21 cellular contexts compared by ENCODE assay signal in the genomic region with DNA sequence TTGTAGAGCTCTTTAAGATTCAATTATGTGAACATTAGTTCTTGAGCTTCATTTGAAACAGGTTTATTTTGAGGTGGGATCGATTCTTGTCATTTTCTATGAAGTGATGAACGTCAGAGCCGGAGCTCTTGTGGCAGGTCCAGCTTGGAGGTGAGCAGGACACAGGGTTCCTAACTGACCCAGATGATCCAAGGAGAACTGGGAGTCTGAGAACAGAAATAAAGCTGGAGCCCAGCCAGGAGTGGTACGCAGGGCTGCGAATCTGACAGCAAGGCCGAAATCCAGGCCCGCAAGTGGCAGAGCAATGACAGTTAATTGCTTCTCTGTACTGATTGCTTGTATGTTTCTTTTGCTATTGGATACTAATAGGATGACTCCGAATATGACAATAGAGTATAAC. TPM values are rescaled to one million over a fixed set of nuclear protein-coding genes. Genes with fewer than 3 reads are reported as not detected.
"Had no signal": no experiment of that assay in that cellular context is flagged by ENCODE, and none has a peak within 500 bp of the region (broad histone marks: within the 10 kb centered on the region; RNA-seq: fewer than 3 reads in every experiment).

No MANE protein-coding gene starts in this region.

- H3K4me3 ChIP-seq: colonic mucosa, pancreas, prostate gland, right lobe of liver, spleen, stomach, suprapubic skin, thyroid gland had no signal

- H3K27me3 Mint-ChIP-seq: type B pancreatic cell had no signal

- H3K36me3 Mint-ChIP-seq: immature natural killer cell, mesothelial cell of epicardium, natural killer cell, type B pancreatic cell had no signal

- DNase-seq: colonic mucosa; dermis blood vessel endothelial cell; effector CD4-positive, alpha-beta T cell; endodermal cell; erythroblast; foreskin keratinocyte; immature natural killer cell; mammary epithelial cell; natural killer cell; occipital lobe; pancreas; right lobe of liver; spleen; stimulated activated naive CD4-positive, alpha-beta T cell; stomach; thyroid gland had no signal

- H3K27ac Mint-ChIP-seq: immature natural killer cell, natural killer cell, type B pancreatic cell had no signal

- H3K9me3 Mint-ChIP-seq: endodermal cell, immature natural killer cell, mesothelial cell of epicardium, natural killer cell, neural crest cell, type B pancreatic cell had no signal

- H3K9me3 ChIP-seq: colonic mucosa, pancreas, prostate gland, right lobe of liver, spleen, stomach, suprapubic skin, thyroid gland had no signal

- ATAC-seq: foreskin keratinocyte, natural killer cell, right lobe of liver had no signal

- H3K36me3 ChIP-seq: colonic mucosa, pancreas, prostate gland, right lobe of liver, spleen, stomach, suprapubic skin, thyroid gland had no signal

- H3K27me3 ChIP-seq: colonic mucosa, pancreas, right lobe of liver, stomach, thyroid gland had no signal

- H3K27ac ChIP-seq: colonic mucosa, foreskin keratinocyte, pancreas, prostate gland, right lobe of liver, spleen, stomach, suprapubic skin, thyroid gland had no signal

- H3K4me1 ChIP-seq: colonic mucosa, foreskin keratinocyte, prostate gland, right lobe of liver, spleen, suprapubic skin had no signal

- H3K4me3 Mint-ChIP-seq: endodermal cell, immature natural killer cell, mesothelial cell of epicardium, natural killer cell, neural crest cell had no signal

- H3K4me1 Mint-ChIP-seq: immature natural killer cell, natural killer cell had no signal

RNA-seq across cellular contexts. Expression of gene EML1, which starts 46.5 kb away (rescaled TPM):
- total RNA-seq: natural killer cell had no signal
- polyA plus RNA-seq: immature natural killer cell had no signal
